In the genomic region with DNA sequence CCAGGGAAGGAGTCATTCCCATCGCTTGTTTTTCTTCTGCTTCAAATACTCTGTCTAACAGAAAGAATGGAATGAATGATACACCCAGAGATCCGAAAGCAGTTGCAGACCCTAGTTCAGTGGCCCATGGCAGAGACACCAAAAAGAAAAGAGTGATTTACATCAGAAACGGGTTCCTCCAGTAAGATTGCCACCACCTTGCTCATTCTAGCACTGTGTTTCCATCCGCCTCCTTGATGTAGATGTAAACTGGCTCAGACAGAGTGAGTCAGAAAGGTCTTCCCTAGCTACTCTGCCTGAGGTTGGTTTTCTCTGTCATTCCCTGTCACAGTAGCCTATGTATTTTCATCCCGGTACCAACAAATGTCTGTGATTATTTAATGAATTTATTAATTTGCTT, we compare ENCODE assay signal across 1 cellular context.
TF ChIP-seq lines count a peak whose summit lies in the region.

No MANE protein-coding gene starts in this region.

TF ChIP-seq in WTC11, 78 proteins besides CTCF, POLR2A, EP300 and RAD21 (continued from another document):
- TF ChIP-seq, protein P1, sequence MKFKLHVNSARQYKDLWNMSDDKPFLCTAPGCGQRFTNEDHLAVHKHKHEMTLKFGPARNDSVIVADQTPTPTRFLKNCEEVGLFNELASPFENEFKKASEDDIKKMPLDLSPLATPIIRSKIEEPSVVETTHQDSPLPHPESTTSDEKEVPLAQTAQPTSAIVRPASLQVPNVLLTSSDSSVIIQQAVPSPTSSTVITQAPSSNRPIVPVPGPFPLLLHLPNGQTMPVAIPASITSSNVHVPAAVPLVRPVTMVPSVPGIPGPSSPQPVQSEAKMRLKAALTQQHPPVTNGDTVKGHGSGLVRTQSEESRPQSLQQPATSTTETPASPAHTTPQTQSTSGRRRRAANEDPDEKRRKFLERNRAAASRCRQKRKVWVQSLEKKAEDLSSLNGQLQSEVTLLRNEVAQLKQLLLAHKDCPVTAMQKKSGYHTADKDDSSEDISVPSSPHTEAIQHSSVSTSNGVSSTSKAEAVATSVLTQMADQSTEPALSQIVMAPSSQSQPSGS (CRISPR knock-in tag; IDR thresholded peaks at IDR 0.05; ENCODE audit: borderline replicate concordance, low read depth) = no peak
- no peak for TF ChIP-seq ETV6 (CRISPR knock-in tag; IDR thresholded peaks at IDR 0.05)
- no peak for TF ChIP-seq SMAD3 (CRISPR knock-in tag; IDR thresholded peaks at IDR 0.05; ENCODE audit: borderline replicate concordance)
- no peak for TF ChIP-seq CREM (CRISPR knock-in tag; IDR thresholded peaks at IDR 0.05)
- TF ChIP-seq FOXK1 (CRISPR knock-in tag; IDR thresholded peaks at IDR 0.05) = no peak
- no peak for TF ChIP-seq FOXP1 (CRISPR knock-in tag; IDR thresholded peaks at IDR 0.05; ENCODE audit: borderline replicate concordance)
- no peak for TF ChIP-seq GABPB1 (CRISPR knock-in tag; IDR thresholded peaks at IDR 0.05)
- TF ChIP-seq JAZF1 (CRISPR knock-in tag; IDR thresholded peaks at IDR 0.05) = no peak
- no peak for TF ChIP-seq NR3C1 (CRISPR knock-in tag; conservative IDR thresholded peaks at IDR 0.05; ENCODE audit: low read depth)
- TF ChIP-seq, protein P2, sequence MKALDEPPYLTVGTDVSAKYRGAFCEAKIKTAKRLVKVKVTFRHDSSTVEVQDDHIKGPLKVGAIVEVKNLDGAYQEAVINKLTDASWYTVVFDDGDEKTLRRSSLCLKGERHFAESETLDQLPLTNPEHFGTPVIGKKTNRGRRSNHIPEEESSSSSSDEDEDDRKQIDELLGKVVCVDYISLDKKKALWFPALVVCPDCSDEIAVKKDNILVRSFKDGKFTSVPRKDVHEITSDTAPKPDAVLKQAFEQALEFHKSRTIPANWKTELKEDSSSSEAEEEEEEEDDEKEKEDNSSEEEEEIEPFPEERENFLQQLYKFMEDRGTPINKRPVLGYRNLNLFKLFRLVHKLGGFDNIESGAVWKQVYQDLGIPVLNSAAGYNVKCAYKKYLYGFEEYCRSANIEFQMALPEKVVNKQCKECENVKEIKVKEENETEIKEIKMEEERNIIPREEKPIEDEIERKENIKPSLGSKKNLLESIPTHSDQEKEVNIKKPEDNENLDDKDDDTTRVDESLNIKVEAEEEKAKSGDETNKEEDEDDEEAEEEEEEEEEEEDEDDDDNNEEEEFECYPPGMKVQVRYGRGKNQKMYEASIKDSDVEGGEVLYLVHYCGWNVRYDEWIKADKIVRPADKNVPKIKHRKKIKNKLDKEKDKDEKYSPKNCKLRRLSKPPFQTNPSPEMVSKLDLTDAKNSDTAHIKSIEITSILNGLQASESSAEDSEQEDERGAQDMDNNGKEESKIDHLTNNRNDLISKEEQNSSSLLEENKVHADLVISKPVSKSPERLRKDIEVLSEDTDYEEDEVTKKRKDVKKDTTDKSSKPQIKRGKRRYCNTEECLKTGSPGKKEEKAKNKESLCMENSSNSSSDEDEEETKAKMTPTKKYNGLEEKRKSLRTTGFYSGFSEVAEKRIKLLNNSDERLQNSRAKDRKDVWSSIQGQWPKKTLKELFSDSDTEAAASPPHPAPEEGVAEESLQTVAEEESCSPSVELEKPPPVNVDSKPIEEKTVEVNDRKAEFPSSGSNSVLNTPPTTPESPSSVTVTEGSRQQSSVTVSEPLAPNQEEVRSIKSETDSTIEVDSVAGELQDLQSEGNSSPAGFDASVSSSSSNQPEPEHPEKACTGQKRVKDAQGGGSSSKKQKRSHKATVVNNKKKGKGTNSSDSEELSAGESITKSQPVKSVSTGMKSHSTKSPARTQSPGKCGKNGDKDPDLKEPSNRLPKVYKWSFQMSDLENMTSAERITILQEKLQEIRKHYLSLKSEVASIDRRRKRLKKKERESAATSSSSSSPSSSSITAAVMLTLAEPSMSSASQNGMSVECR (CRISPR knock-in tag; IDR thresholded peaks at IDR 0.05; ENCODE audit: borderline replicate concordance) = no peak
- no peak for TF ChIP-seq FOXP4 (CRISPR knock-in tag; IDR thresholded peaks at IDR 0.05)
TF ChIP-seq in WTC11: peak in this region for 0.
